23 cellular contexts compared by ENCODE assay signal in the genomic region with DNA sequence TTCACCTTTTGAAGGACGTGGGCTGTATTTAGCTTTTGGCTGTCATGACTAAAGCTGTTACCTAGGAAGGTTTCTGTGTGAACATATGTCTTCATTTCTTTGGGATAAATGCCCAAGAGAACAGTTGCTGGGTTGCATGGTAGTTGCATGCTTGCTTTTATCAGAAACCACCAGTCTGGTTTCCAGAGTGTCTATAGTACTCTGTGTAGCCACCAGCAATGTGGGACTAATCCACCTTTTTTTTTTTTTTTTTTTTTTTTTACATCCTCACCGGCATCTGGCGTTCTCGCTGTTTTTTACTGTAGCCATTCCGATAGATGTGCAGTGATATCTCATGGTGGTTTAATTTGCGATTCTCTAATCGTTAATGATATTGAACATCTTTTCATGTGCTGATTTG.
"Had no signal": no experiment of that assay in that cellular context is flagged by ENCODE, and none has a peak within 500 bp of the region (broad histone marks: within the 10 kb centered on the region; RNA-seq: fewer than 3 reads in every experiment).

No MANE protein-coding gene starts in this region.

- H3K27ac ChIP-seq: ascending aorta, breast epithelium, colonic mucosa, dorsolateral prefrontal cortex, epithelial cell of prostate, gastroesophageal sphincter, heart left ventricle, right lobe of liver, testis, upper lobe of left lung, VCaP had no signal

- H3K27ac Mint-ChIP-seq: activated naive CD4-positive, alpha-beta T cell treated with anti-CD3 and anti-CD28 coated beads, Interleukin-2, amount 50 U/mL, for 72 hours; activated T-helper 17 cell treated with anti-CD3 and anti-CD28 coated beads, Interleukin-2, amount 50 U/mL, for 72 hours; stimulated activated naive B cell treated with anti-CD40 and anti-IgM and Interleukin-4, amounts not matched to agents 10 μg/mL and 1 μg/mL and 100 μg/mL, for 72 hours had no signal

- DNase-seq: activated CD4-positive, CD25-positive, alpha-beta regulatory T cell treated with anti-CD3 and anti-CD28 coated beads, Interleukin-2, amount 50 U/mL, for 72 hours; activated T-cell treated with anti-CD3 and anti-CD28 coated beads, Interleukin-2, amount 50 U/mL, for 1 hour; colonic mucosa; dorsolateral prefrontal cortex; heart left ventricle; left ventricle myocardium superior; mammary epithelial cell; midbrain; nucleus accumbens; right lobe of liver; small intestine; stimulated activated CD4-positive, alpha-beta T cell treated with anti-CD3 and anti-CD28 coated beads, Interleukin-15, amount 100 ng/mL, for 24 hours; stimulated activated naive B cell treated with anti-CD40 and anti-IgM and Interleukin-4, amounts not matched to agents 10 μg/mL and 1 μg/mL and 100 μg/mL, for 72 hours; testis; upper lobe of left lung had no signal

- H3K36me3 ChIP-seq: ascending aorta, breast epithelium, colonic mucosa, gastroesophageal sphincter, heart left ventricle, right lobe of liver, upper lobe of left lung had no signal

- H3K4me1 ChIP-seq: ascending aorta, breast epithelium, colonic mucosa, gastroesophageal sphincter, heart left ventricle, right lobe of liver, testis, upper lobe of left lung had no signal

- H3K9me3 Mint-ChIP-seq: activated T-helper 17 cell treated with anti-CD3 and anti-CD28 coated beads, Interleukin-2, amount 50 U/mL, for 72 hours; central memory CD8-positive, alpha-beta T cell had no signal

- H3K9me3 ChIP-seq: ascending aorta, breast epithelium, colonic mucosa, right lobe of liver, testis, upper lobe of left lung had no signal

- H3K4me3 ChIP-seq: ascending aorta, breast epithelium, colonic mucosa, dorsolateral prefrontal cortex, gastroesophageal sphincter, heart left ventricle, right lobe of liver, testis, upper lobe of left lung had no signal

- H3K4me1 Mint-ChIP-seq: activated T-helper 17 cell treated with anti-CD3 and anti-CD28 coated beads, Interleukin-2, amount 50 U/mL, for 72 hours; central memory CD8-positive, alpha-beta T cell had no signal

- H3K4me3 Mint-ChIP-seq: activated T-helper 17 cell treated with anti-CD3 and anti-CD28 coated beads, Interleukin-2, amount 50 U/mL, for 72 hours; central memory CD8-positive, alpha-beta T cell; stimulated activated naive B cell treated with anti-CD40 and anti-IgM and Interleukin-4, amounts not matched to agents 10 μg/mL and 1 μg/mL and 100 μg/mL, for 72 hours had no signal

- ATAC-seq: activated naive CD4-positive, alpha-beta T cell treated with anti-CD3 and anti-CD28 coated beads, Interleukin-2, amount 50 U/mL, for 72 hours; activated T-helper 17 cell treated with anti-CD3 and anti-CD28 coated beads, Interleukin-2, amount 50 U/mL, for 72 hours; gastroesophageal sphincter; heart left ventricle; left ventricle myocardium superior; right lobe of liver; stimulated activated naive B cell treated with anti-CD40 and anti-IgM and Interleukin-4, amounts not matched to agents 10 μg/mL and 1 μg/mL and 100 μg/mL, for 72 hours had no signal

- H3K27me3 Mint-ChIP-seq: activated T-helper 17 cell treated with anti-CD3 and anti-CD28 coated beads, Interleukin-2, amount 50 U/mL, for 72 hours; stimulated activated naive B cell treated with anti-CD40 and anti-IgM and Interleukin-4, amounts not matched to agents 10 μg/mL and 1 μg/mL and 100 μg/mL, for 72 hours had no signal

- H3K27me3 ChIP-seq: ascending aorta, breast epithelium, colonic mucosa, gastroesophageal sphincter, heart left ventricle, right lobe of liver, testis, upper lobe of left lung had no signal
